Comparison of ENCODE assay signal across 2 cellular contexts in the genomic region with DNA sequence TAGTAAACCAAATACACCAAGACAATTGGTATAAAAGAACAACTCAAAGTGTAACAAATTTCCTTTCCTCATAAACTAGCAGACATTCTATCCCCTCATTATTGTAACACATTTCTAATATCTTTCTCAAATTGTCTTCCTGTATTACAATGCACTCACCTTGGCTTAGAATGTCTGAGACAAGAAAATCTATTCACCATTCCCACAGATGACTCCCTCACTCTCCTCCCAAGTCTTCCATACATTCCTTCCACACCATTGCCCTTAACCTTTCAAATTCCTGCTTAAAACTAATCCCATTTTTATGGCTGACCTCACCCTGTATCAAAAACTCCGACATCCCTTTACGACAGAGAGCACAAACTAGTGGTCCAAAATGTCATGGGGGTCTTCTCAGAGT.
TF ChIP-seq lines count a peak whose summit lies in the region.

No MANE protein-coding gene starts in this region.

TF ChIP-seq in GM23338, 12 proteins besides CTCF, POLR2A, EP300 and RAD21:
- no peak for TF ChIP-seq ZNF331 (CRISPR knock-in tag; IDR thresholded peaks at IDR 0.05; ENCODE audit: low read depth)
- no peak for TF ChIP-seq EZH2 (IDR thresholded peaks at IDR 0.05; ENCODE audit: low read depth, unreplicated experiment)
- TF ChIP-seq, protein P1, sequence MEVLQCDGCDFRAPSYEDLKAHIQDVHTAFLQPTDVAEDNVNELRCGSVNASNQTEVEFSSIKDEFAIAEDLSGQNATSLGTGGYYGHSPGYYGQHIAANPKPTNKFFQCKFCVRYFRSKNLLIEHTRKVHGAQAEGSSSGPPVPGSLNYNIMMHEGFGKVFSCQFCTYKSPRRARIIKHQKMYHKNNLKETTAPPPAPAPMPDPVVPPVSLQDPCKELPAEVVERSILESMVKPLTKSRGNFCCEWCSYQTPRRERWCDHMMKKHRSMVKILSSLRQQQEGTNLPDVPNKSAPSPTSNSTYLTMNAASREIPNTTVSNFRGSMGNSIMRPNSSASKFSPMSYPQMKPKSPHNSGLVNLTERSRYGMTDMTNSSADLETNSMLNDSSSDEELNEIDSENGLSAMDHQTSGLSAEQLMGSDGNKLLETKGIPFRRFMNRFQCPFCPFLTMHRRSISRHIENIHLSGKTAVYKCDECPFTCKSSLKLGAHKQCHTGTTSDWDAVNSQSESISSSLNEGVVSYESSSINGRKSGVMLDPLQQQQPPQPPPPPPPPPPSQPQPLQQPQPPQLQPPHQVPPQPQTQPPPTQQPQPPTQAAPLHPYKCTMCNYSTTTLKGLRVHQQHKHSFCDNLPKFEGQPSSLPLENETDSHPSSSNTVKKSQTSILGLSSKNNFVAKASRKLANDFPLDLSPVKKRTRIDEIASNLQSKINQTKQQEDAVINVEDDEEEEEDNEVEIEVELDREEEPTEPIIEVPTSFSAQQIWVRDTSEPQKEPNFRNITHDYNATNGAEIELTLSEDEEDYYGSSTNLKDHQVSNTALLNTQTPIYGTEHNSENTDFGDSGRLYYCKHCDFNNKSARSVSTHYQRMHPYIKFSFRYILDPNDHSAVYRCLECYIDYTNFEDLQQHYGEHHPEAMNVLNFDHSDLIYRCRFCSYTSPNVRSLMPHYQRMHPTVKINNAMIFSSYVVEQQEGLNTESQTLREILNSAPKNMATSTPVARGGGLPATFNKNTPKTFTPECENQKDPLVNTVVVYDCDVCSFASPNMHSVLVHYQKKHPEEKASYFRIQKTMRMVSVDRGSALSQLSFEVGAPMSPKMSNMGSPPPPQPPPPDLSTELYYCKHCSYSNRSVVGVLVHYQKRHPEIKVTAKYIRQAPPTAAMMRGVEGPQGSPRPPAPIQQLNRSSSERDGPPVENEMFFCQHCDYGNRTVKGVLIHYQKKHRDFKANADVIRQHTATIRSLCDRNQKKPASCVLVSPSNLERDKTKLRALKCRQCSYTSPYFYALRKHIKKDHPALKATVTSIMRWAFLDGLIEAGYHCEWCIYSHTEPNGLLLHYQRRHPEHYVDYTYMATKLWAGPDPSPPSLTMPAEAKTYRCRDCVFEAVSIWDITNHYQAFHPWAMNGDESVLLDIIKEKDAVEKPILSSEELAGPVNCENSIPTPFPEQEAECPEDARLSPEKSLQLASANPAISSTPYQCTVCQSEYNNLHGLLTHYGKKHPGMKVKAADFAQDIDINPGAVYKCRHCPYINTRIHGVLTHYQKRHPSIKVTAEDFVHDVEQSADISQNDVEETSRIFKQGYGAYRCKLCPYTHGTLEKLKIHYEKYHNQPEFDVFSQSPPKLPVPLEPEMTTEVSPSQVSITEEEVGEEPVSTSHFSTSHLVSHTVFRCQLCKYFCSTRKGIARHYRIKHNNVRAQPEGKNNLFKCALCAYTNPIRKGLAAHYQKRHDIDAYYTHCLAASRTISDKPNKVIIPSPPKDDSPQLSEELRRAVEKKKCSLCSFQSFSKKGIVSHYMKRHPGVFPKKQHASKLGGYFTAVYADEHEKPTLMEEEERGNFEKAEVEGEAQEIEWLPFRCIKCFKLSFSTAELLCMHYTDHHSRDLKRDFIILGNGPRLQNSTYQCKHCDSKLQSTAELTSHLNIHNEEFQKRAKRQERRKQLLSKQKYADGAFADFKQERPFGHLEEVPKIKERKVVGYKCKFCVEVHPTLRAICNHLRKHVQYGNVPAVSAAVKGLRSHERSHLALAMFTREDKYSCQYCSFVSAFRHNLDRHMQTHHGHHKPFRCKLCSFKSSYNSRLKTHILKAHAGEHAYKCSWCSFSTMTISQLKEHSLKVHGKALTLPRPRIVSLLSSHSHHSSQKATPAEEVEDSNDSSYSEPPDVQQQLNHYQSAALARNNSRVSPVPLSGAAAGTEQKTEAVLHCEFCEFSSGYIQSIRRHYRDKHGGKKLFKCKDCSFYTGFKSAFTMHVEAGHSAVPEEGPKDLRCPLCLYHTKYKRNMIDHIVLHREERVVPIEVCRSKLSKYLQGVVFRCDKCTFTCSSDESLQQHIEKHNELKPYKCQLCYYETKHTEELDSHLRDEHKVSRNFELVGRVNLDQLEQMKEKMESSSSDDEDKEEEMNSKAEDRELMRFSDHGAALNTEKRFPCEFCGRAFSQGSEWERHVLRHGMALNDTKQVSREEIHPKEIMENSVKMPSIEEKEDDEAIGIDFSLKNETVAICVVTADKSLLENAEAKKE (CRISPR knock-in tag; IDR thresholded peaks at IDR 0.05): no peak
- no peak for TF ChIP-seq STAT1 (IDR thresholded peaks at IDR 0.05; ENCODE audit: unreplicated experiment)
- no peak for TF ChIP-seq POLR2AphosphoS5 (IDR thresholded peaks at IDR 0.05; ENCODE audit: low read depth)
- no peak for TF ChIP-seq ZNF114 (CRISPR knock-in tag; IDR thresholded peaks at IDR 0.05)
- TF ChIP-seq JUNB (IDR thresholded peaks at IDR 0.05; ENCODE audit: unreplicated experiment): no peak
- TF ChIP-seq NANOG (IDR thresholded peaks at IDR 0.05; ENCODE audit: borderline replicate concordance): no peak

TF ChIP-seq in K562, 482 proteins besides CTCF, POLR2A, EP300 and RAD21:
- TF ChIP-seq NCOA2 (IDR thresholded peaks at IDR 0.05; ENCODE audit: partially characterized antibody in 2 of 2): no peak
- TF ChIP-seq KLF6 (CRISPR knock-in tag; IDR thresholded peaks at IDR 0.05; ENCODE audit: borderline replicate concordance): no peak
- TF ChIP-seq SRF (CRISPR knock-in tag; IDR thresholded peaks at IDR 0.05): no peak
- TF ChIP-seq E2F3 (CRISPR knock-in tag; IDR thresholded peaks at IDR 0.05): no peak
- no peak for TF ChIP-seq TAF15 (IDR thresholded peaks at IDR 0.05; ENCODE audit: low read depth, low read length)
- TF ChIP-seq HMG20B (CRISPR knock-in tag; IDR thresholded peaks at IDR 0.05): no peak
- no peak for TF ChIP-seq STAT5B (CRISPR knock-in tag; IDR thresholded peaks at IDR 0.05)
- no peak for TF ChIP-seq PHB2 (IDR thresholded peaks at IDR 0.05; ENCODE audit: low read depth)
- TF ChIP-seq CCAR2 (IDR thresholded peaks at IDR 0.05; ENCODE audit: low read depth, low read length): no peak
- no peak for TF ChIP-seq KLF16 (IDR thresholded peaks at IDR 0.05)
- no peak for TF ChIP-seq RFX1 (IDR thresholded peaks at IDR 0.05)
- TF ChIP-seq, protein P2, sequence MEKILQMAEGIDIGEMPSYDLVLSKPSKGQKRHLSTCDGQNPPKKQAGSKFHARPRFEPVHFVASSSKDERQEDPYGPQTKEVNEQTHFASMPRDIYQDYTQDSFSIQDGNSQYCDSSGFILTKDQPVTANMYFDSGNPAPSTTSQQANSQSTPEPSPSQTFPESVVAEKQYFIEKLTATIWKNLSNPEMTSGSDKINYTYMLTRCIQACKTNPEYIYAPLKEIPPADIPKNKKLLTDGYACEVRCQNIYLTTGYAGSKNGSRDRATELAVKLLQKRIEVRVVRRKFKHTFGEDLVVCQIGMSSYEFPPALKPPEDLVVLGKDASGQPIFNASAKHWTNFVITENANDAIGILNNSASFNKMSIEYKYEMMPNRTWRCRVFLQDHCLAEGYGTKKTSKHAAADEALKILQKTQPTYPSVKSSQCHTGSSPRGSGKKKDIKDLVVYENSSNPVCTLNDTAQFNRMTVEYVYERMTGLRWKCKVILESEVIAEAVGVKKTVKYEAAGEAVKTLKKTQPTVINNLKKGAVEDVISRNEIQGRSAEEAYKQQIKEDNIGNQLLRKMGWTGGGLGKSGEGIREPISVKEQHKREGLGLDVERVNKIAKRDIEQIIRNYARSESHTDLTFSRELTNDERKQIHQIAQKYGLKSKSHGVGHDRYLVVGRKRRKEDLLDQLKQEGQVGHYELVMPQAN (IDR thresholded peaks at IDR 0.05; ENCODE audit: borderline replicate concordance): no peak
- TF ChIP-seq BACH1 (tag; IDR thresholded peaks at IDR 0.05): no peak
- TF ChIP-seq ZKSCAN1 (IDR thresholded peaks at IDR 0.05; ENCODE audit: low read depth, low read length): no peak
- no peak for TF ChIP-seq NR4A1 (CRISPR knock-in tag; IDR thresholded peaks at IDR 0.05)
- TF ChIP-seq NR4A1 (tag; IDR thresholded peaks at IDR 0.05): no peak
- no peak for TF ChIP-seq ZNF316 (IDR thresholded peaks at IDR 0.05)
- TF ChIP-seq, protein P3, sequence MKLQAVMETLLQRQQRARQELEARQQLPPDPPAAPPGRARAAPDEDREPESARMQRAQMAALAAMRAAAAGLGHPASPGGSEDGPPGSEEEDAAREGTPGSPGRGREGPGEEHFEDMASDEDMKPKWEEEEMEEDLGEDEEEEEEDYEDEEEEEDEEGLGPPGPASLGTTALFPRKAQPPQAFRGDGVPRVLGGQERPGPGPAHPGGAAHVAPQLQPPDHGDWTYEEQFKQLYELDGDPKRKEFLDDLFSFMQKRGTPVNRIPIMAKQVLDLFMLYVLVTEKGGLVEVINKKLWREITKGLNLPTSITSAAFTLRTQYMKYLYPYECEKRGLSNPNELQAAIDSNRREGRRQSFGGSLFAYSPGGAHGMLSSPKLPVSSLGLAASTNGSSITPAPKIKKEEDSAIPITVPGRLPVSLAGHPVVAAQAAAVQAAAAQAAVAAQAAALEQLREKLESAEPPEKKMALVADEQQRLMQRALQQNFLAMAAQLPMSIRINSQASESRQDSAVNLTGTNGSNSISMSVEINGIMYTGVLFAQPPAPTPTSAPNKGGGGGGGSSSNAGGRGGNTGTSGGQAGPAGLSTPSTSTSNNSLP (IDR thresholded peaks at IDR 0.05; ENCODE audit: borderline replicate concordance, low read depth, low read length): no peak
